Comparison of ENCODE assay signal across 21 cellular contexts in genomic region chr7:66211429-66211828, GRCh38. TPM values are rescaled to one million over a fixed set of nuclear protein-coding genes. Genes with fewer than 3 reads are reported as not detected.
A peak's percentile ranks its signal among the peaks of the same experiment; 100 is the strongest.
DNase-seq lines count a peak whose midpoint lies in the region; ATAC-seq and TF ChIP-seq lines count a peak whose summit lies in the region.
"Had no signal": no experiment of that assay in that cellular context is flagged by ENCODE, and none has a peak within 500 bp of the region (broad histone marks: within the 10 kb centered on the region; RNA-seq: fewer than 3 reads in every experiment).

No MANE protein-coding gene starts in this region.

- H3K9me2 ChIP-seq in hepatocyte (replicated peaks; ENCODE audit: insufficient read depth) = no peaks in the 10 kb centered on the region

- H4K20me1 ChIP-seq in hepatocyte (ENCODE audit: insufficient read depth, poor library complexity, severe bottlenecking) = peaks cover 11% of the 10 kb centered on the region

- DNase-seq in right atrium auricular region (ENCODE audit: low spot score) = no peak
- DNase-seq in heart right ventricle = no peak
- DNase-seq in brain microvascular endothelial cell = peak; percentile 21
- no peak for DNase-seq in hepatocyte (ENCODE audit: low spot score)
- no peak for DNase-seq in ovary
- DNase-seq in GOT3 (lab: John Stamatoyannopoulos, UW) = no peak
- DNase-seq in NCI-H146 treated with DMSO at 0.1 percent for 48 hours (lab: John Stamatoyannopoulos, UW; ENCODE audit: unreplicated experiment) = no peak
- DNase-seq in activated CD4-positive, alpha-beta T cell treated with anti-CD3 and anti-CD28 coated beads, Interleukin-2, amount 50 U/mL, for 1 hour = no peak
- DNase-seq: ACHN; activated CD4-positive, alpha-beta T cell treated with anti-CD3 and anti-CD28 coated beads for 48 hours; activated effector memory CD4-positive, alpha-beta T cell treated with Interleukin-2 at 50 U/mL for 16 hours; amniotic stem cell; CD8-positive, alpha-beta memory T cell; DND-41; erythroblast; kidney; natural killer cell; NCI-H2107; NCI-H524 treated with DMSO at 0.1 percent for 48 hours; stimulated activated CD4-positive, alpha-beta T cell treated with anti-CD3 and anti-CD28 coated beads, Interleukin-4, amount 100 ng/mL, for 24 hours had no signal

- no peak for TF ChIP-seq POLR2A in ovary (IDR thresholded peaks at IDR 0.05)

- no peak overlapping the region for H3K4me2 ChIP-seq in hepatocyte

- TF ChIP-seq CTCF in right atrium auricular region (IDR thresholded peaks at IDR 0.05) = no peak
- TF ChIP-seq CTCF in heart right ventricle (IDR thresholded peaks at IDR 0.05) = no peak
- no peak for TF ChIP-seq CTCF in brain microvascular endothelial cell (IDR thresholded peaks at IDR 0.05; ENCODE audit: low read depth, low read length, missing control alignments)
- TF ChIP-seq CTCF in hepatocyte (IDR thresholded peaks at IDR 0.05; ENCODE audit: poor library complexity) = no peak
- TF ChIP-seq CTCF in ovary (IDR thresholded peaks at IDR 0.05) = no peak

- H3K36me3 ChIP-seq in right atrium auricular region (no peaks in the 10 kb centered on the region), heart right ventricle (no peaks in the 10 kb centered on the region), brain microvascular endothelial cell (replicated peaks) (no peaks in the 10 kb centered on the region), hepatocyte (replicated peaks; ENCODE audit: insufficient read depth, low read depth) (no peaks in the 10 kb centered on the region), ovary (no peaks in the 10 kb centered on the region)

- WGBS in heart right ventricle, 2 donors = 73 to 74% methylated on average over 5 of the region's 5 CpGs
- WGBS in hepatocyte (ENCODE audit: low lambda C conversion rate, missing lambda C conversion rate) = 69% methylated on average over 5 of the region's 5 CpGs
- 18 to 44% (median 24%) methylated on average over 5 of the region's 5 CpGs for WGBS in ovary, 3 donors

- no peak overlapping the region for H3K4me3 ChIP-seq in right atrium auricular region
- no peak overlapping the region for H3K4me3 ChIP-seq in heart right ventricle
- no peak overlapping the region for H3K4me3 ChIP-seq in brain microvascular endothelial cell (ENCODE audit: low read depth, low read length)
- no peak overlapping the region for H3K4me3 ChIP-seq in hepatocyte
- no peak overlapping the region for H3K4me3 ChIP-seq in ovary

- intact Hi-C loops in heart right ventricle (cut with DNase I) (no loop called here), ovary (cut with DNase I) (no loop called here)

- peak overlapping the region; percentile 48 to 61 for H3K27ac ChIP-seq in right atrium auricular region
- no peak overlapping the region for H3K27ac ChIP-seq in heart right ventricle
- H3K27ac ChIP-seq in brain microvascular endothelial cell = no peak overlapping the region
- H3K27ac ChIP-seq in hepatocyte = peak overlapping the region; percentile 13
- H3K27ac ChIP-seq in ovary = no peak overlapping the region
- H3K27ac ChIP-seq: RWPE1 had no signal

- H3K27me3 ChIP-seq in right atrium auricular region (no peaks in the 10 kb centered on the region), heart right ventricle (no peaks in the 10 kb centered on the region), brain microvascular endothelial cell (replicated peaks) (no peaks in the 10 kb centered on the region), hepatocyte (no peaks in the 10 kb centered on the region), ovary (no peaks in the 10 kb centered on the region)

- in situ Hi-C loops in brain microvascular endothelial cell (cut with HindIII; ENCODE audit: low pct_ligation_motif_present, low sequenced_read_pairs) = no loop called here

- no peak overlapping the region for H2AFZ ChIP-seq in hepatocyte

- no peaks in the 10 kb centered on the region for H3K9me3 ChIP-seq in right atrium auricular region
- no peaks in the 10 kb centered on the region for H3K9me3 ChIP-seq in heart right ventricle
- no peaks in the 10 kb centered on the region for H3K9me3 ChIP-seq in hepatocyte (ENCODE audit: low read depth)
- no peaks in the 10 kb centered on the region for H3K9me3 ChIP-seq in ovary

- no peak for ATAC-seq in heart right ventricle

- H3K79me2 ChIP-seq in hepatocyte = peaks cover 95% of the 10 kb centered on the region

- TF ChIP-seq EP300 in ovary (IDR thresholded peaks at IDR 0.05) = no peak

- H3K4me1 ChIP-seq in right atrium auricular region (peaks cover 0 to 2% of the 10 kb centered on the region in 2 donors), heart right ventricle (peaks cover 0 to 21% (median 5%) of the 10 kb centered on the region in 9 donors), hepatocyte (ENCODE audit: insufficient read depth) (no peaks in the 10 kb centered on the region), ovary (ENCODE audit: insufficient read depth) (peaks cover 3% of the 10 kb centered on the region)

RNA-seq across cellular contexts. Expression of gene TPST1, which starts 6.3 kb away (rescaled TPM):
- total RNA-seq in right atrium auricular region = 1 to 10 TPM; 9.0 to 9.3 TPM
- 1 to 10 TPM; 2.7 to 7.3 (median 4.7) TPM for total RNA-seq in heart right ventricle
- polyA plus RNA-seq in heart right ventricle = 1 to 10 TPM; 2.0 to 5.7 TPM
- 91.2 and 101 TPM in 2 replicates for total RNA-seq in hepatocyte
- polyA plus RNA-seq in hepatocyte = 81.9 and 85.2 TPM in 2 replicates
- 10 to 100 TPM; 24.0 to 42.5 (median 30.3) TPM for total RNA-seq in ovary
- polyA plus RNA-seq in ovary = 10 to 100 TPM; 18.9 to 42.6 TPM

Comparison
In these comparisons a context has a peak if more than half of its experiments do, and no peak if none do; other contexts are left out.
1. H3K27ac ChIP-seq: peak in right atrium auricular region (2 of 2) and hepatocyte (single experiment); none in heart right ventricle (0 of 10), brain microvascular endothelial cell (single experiment) and ovary (0 of 2).